In the genomic region with DNA sequence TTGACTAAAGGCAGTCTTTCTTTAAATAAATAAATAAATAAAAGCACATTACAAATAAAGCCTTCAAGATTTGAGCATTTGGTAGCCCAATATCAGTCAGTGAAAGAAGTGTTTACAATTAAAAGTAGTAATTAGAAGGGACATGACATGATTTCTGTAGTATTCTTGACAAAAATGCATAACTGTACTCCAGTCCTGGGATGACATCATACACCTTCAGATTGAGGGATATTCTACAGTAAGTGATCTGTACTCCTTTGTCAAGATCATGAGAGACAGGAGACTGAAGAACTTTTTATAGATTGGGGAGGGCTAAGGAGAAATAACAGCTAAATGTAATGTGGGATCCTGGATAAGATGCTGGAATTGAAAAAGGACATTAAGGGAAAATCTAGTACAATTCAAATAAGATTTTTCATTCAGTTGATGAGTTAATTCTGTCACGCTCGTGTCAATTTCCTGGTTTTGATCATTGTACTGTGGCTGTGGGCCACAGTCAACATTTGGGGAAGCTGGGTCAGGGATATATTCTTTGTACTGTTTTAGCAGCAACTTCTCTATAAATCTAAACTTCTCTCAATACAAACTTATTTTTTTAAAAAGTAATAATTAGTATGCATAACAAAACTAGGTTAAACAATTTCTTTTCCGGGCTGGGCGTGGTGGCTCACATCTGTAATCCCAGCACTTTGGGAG, we compare ENCODE assay signal across 1 cellular context.
TF ChIP-seq lines count a peak whose summit lies in the region.

No MANE protein-coding gene starts in this region.

TF ChIP-seq in HepG2, 621 proteins besides CTCF, POLR2A, EP300 and RAD21:
- TF ChIP-seq ZNF460 (CRISPR knock-in tag; IDR thresholded peaks at IDR 0.05; ENCODE audit: borderline replicate concordance) (no peak), THYN1 (CRISPR knock-in tag; IDR thresholded peaks at IDR 0.05; ENCODE audit: borderline replicate concordance, low read depth) (no peak), ZNF598 (CRISPR knock-in tag; IDR thresholded peaks at IDR 0.05; ENCODE audit: borderline replicate concordance) (no peak), ATF7 (IDR thresholded peaks at IDR 0.05) (peak; percentile 54), ATF7 (CRISPR knock-in tag; IDR thresholded peaks at IDR 0.05) (no peak), ZNF160 (CRISPR knock-in tag; IDR thresholded peaks at IDR 0.05) (no peak)
